ENCODE assay signal across 1 cellular context in the genomic region with DNA sequence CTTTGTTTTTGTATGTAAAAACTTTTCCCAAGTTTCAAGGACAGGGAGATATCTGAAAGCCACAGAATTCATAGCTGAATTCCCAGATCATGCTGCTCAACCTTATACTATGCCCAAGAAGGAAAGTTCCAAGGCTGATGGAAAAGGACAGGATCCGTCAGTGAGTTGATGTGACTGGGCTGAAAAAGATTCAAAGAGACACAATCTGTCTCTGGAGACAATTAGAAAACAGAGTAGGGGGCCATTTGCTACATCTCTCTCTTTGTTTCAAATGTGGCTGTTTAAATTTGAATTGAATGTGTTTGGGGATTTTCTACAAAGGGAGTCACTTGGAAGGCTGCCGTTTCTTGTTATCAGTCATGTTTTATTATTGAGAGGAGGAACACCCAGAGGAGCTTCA.
TF ChIP-seq lines count a peak whose summit lies in the region.

No MANE protein-coding gene starts in this region.

TF ChIP-seq in GM23338, 12 proteins besides CTCF, POLR2A, EP300 and RAD21:
- TF ChIP-seq, protein P1, sequence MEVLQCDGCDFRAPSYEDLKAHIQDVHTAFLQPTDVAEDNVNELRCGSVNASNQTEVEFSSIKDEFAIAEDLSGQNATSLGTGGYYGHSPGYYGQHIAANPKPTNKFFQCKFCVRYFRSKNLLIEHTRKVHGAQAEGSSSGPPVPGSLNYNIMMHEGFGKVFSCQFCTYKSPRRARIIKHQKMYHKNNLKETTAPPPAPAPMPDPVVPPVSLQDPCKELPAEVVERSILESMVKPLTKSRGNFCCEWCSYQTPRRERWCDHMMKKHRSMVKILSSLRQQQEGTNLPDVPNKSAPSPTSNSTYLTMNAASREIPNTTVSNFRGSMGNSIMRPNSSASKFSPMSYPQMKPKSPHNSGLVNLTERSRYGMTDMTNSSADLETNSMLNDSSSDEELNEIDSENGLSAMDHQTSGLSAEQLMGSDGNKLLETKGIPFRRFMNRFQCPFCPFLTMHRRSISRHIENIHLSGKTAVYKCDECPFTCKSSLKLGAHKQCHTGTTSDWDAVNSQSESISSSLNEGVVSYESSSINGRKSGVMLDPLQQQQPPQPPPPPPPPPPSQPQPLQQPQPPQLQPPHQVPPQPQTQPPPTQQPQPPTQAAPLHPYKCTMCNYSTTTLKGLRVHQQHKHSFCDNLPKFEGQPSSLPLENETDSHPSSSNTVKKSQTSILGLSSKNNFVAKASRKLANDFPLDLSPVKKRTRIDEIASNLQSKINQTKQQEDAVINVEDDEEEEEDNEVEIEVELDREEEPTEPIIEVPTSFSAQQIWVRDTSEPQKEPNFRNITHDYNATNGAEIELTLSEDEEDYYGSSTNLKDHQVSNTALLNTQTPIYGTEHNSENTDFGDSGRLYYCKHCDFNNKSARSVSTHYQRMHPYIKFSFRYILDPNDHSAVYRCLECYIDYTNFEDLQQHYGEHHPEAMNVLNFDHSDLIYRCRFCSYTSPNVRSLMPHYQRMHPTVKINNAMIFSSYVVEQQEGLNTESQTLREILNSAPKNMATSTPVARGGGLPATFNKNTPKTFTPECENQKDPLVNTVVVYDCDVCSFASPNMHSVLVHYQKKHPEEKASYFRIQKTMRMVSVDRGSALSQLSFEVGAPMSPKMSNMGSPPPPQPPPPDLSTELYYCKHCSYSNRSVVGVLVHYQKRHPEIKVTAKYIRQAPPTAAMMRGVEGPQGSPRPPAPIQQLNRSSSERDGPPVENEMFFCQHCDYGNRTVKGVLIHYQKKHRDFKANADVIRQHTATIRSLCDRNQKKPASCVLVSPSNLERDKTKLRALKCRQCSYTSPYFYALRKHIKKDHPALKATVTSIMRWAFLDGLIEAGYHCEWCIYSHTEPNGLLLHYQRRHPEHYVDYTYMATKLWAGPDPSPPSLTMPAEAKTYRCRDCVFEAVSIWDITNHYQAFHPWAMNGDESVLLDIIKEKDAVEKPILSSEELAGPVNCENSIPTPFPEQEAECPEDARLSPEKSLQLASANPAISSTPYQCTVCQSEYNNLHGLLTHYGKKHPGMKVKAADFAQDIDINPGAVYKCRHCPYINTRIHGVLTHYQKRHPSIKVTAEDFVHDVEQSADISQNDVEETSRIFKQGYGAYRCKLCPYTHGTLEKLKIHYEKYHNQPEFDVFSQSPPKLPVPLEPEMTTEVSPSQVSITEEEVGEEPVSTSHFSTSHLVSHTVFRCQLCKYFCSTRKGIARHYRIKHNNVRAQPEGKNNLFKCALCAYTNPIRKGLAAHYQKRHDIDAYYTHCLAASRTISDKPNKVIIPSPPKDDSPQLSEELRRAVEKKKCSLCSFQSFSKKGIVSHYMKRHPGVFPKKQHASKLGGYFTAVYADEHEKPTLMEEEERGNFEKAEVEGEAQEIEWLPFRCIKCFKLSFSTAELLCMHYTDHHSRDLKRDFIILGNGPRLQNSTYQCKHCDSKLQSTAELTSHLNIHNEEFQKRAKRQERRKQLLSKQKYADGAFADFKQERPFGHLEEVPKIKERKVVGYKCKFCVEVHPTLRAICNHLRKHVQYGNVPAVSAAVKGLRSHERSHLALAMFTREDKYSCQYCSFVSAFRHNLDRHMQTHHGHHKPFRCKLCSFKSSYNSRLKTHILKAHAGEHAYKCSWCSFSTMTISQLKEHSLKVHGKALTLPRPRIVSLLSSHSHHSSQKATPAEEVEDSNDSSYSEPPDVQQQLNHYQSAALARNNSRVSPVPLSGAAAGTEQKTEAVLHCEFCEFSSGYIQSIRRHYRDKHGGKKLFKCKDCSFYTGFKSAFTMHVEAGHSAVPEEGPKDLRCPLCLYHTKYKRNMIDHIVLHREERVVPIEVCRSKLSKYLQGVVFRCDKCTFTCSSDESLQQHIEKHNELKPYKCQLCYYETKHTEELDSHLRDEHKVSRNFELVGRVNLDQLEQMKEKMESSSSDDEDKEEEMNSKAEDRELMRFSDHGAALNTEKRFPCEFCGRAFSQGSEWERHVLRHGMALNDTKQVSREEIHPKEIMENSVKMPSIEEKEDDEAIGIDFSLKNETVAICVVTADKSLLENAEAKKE (CRISPR knock-in tag; IDR thresholded peaks at IDR 0.05): no peak
- TF ChIP-seq CREB1 (CRISPR knock-in tag; IDR thresholded peaks at IDR 0.05; ENCODE audit: low read depth) (no peak), JUNB (IDR thresholded peaks at IDR 0.05; ENCODE audit: unreplicated experiment) (no peak), ZNF331 (CRISPR knock-in tag; IDR thresholded peaks at IDR 0.05; ENCODE audit: low read depth) (no peak), STAT1 (IDR thresholded peaks at IDR 0.05; ENCODE audit: unreplicated experiment) (no peak), ZNF114 (CRISPR knock-in tag; IDR thresholded peaks at IDR 0.05) (no peak)
TF ChIP-seq in GM23338: peak in this region for 0.
